In genomic region chr12:114838480-114838879, GRCh38 we compare ENCODE assay signal across 1 cellular context.
TF ChIP-seq lines count a peak whose summit lies in the region.

No MANE protein-coding gene starts in this region.

TF ChIP-seq in H1, 55 proteins besides CTCF, POLR2A, EP300 and RAD21 (continued from another document):
- no peak for TF ChIP-seq USF2 (IDR thresholded peaks at IDR 0.05; ENCODE audit: low read length)
- no peak for TF ChIP-seq HDAC2 (IDR thresholded peaks at IDR 0.05; ENCODE audit: borderline replicate concordance in 1 of 2, low read depth in 2 of 2, low read length in 2 of 2)
- no peak for TF ChIP-seq BRCA1 (IDR thresholded peaks at IDR 0.05; ENCODE audit: low read depth, low read length)
